In genomic region chr5:150780180-150780692, GRCh38 we compare ENCODE assay signal across 8 cellular contexts. TPM values are rescaled to one million over a fixed set of nuclear protein-coding genes. Genes with fewer than 3 reads are reported as not detected.
DNase-seq lines count a peak whose midpoint lies in the region; ATAC-seq and TF ChIP-seq lines count a peak whose summit lies in the region.

No MANE protein-coding gene starts in this region.

- peaks cover 3% of the 10 kb centered on the region for H3K9me3 Mint-ChIP-seq in activated naive CD8-positive, alpha-beta T cell treated with anti-CD3 and anti-CD28 coated beads for 36 hours

- TF ChIP-seq CTCF in DOHH2 (IDR thresholded peaks at IDR 0.05; ENCODE audit: low read depth, low read length, poor library complexity, severe bottlenecking) = no peak
- no peak for TF ChIP-seq CTCF in tibial artery (IDR thresholded peaks at IDR 0.05)

- H3K4me3 ChIP-seq in DOHH2 (ENCODE audit: low read length) = no peak overlapping the region
- H3K4me3 ChIP-seq in tibial artery = peak overlapping the region; percentile 84 to 91

- peak overlapping the region; percentile 33 for H3K4me2 ChIP-seq in DOHH2 (ENCODE audit: low read length)

- intact Hi-C loops in tibial artery (cut with DNase I; ENCODE audit: low total_unique reads) = loop anchor here (1.0 kb wide), 1 partner anchor 22 kb away; no protein-coding TSS in a partner anchor

- H4K20me1 ChIP-seq in DOHH2 (ENCODE audit: control insufficient read depth, insufficient read depth, low read depth, low read length) = no peaks in the 10 kb centered on the region

- H3K9me3 ChIP-seq in DOHH2 (ENCODE audit: control insufficient read depth, insufficient read depth, low read length) (no peaks in the 10 kb centered on the region), tibial artery (no peaks in the 10 kb centered on the region)

- H3K79me2 ChIP-seq in DOHH2 (ENCODE audit: control insufficient read depth, low read length) = no peaks in the 10 kb centered on the region

- H3F3A ChIP-seq in DOHH2 (ENCODE audit: control insufficient read depth, insufficient read depth) = no peaks in the 10 kb centered on the region

- peak; percentile 36 for DNase-seq in activated naive CD8-positive, alpha-beta T cell treated with anti-CD3 and anti-CD28 coated beads for 36 hours
- DNase-seq in kidney tubule cell (ENCODE audit: low spot score) (peak; percentile 90), tibial artery (peak; percentile 58 to 80), anterior cingulate cortex (lab: John Stamatoyannopoulos, UW) (no peak), SHP77 (lab: John Stamatoyannopoulos, UW) (no peak)

- peaks cover 13% of the 10 kb centered on the region for H3K36me3 Mint-ChIP-seq in activated naive CD8-positive, alpha-beta T cell treated with anti-CD3 and anti-CD28 coated beads for 36 hours

- peaks cover 28% of the 10 kb centered on the region for H3K4me1 ChIP-seq in DOHH2 (ENCODE audit: control insufficient read depth, low read length)
- H3K4me1 ChIP-seq in tibial artery = peaks cover 5 to 67% (median 56%) of the 10 kb centered on the region in 4 donors

- peaks cover 68% of the 10 kb centered on the region for H3K4me1 Mint-ChIP-seq in activated naive CD8-positive, alpha-beta T cell treated with anti-CD3 and anti-CD28 coated beads for 36 hours

- H3K27me3 Mint-ChIP-seq in activated naive CD8-positive, alpha-beta T cell treated with anti-CD3 and anti-CD28 coated beads for 36 hours = no peaks in the 10 kb centered on the region

- H3K9me2 ChIP-seq in DOHH2 (replicated peaks; ENCODE audit: control insufficient read depth, low read length) = no peaks in the 10 kb centered on the region

- H3K27me3 ChIP-seq in DOHH2 (ENCODE audit: control insufficient read depth, low read length) (peaks cover 15% of the 10 kb centered on the region), tibial artery (no peaks in the 10 kb centered on the region)

- H3K36me3 ChIP-seq in DOHH2 (ENCODE audit: control insufficient read depth, low read length) (no peaks in the 10 kb centered on the region), tibial artery (no peaks in the 10 kb centered on the region)

- peak overlapping the region; percentile 100 for H3K4me3 Mint-ChIP-seq in activated naive CD8-positive, alpha-beta T cell treated with anti-CD3 and anti-CD28 coated beads for 36 hours

- peak overlapping the region; percentile 50 for H3K27ac ChIP-seq in DOHH2 (ENCODE audit: low read depth, low read length)
- peak overlapping the region; percentile 96 to 97 for H3K27ac ChIP-seq in tibial artery

- H3K27ac Mint-ChIP-seq in activated naive CD8-positive, alpha-beta T cell treated with anti-CD3 and anti-CD28 coated beads for 36 hours = peak overlapping the region; percentile 68

- peak; percentile 25 for ATAC-seq in GM19468 (IDR thresholded peaks at IDR 0.05; ENCODE audit: extremely low read depth, unreplicated experiment)
- peak; percentile 53 for ATAC-seq in HG03520 (IDR thresholded peaks at IDR 0.05; ENCODE audit: unreplicated experiment)

RNA-seq across cellular contexts. Expression of gene SMIM3, which starts 1.7 kb away (rescaled TPM):
- 10 to 100 TPM; 10.4 to 10.6 TPM for total RNA-seq in activated naive CD8-positive, alpha-beta T cell treated with anti-CD3 and anti-CD28 coated beads for 36 hours

RNA-seq across cellular contexts. Expression of gene DCTN4, which starts 21.4 kb away (rescaled TPM):
- total RNA-seq in activated naive CD8-positive, alpha-beta T cell treated with anti-CD3 and anti-CD28 coated beads for 36 hours = 10 to 100 TPM; 33.7 to 37.4 TPM

Comparison
In these comparisons a context has a peak if more than half of its experiments do, and no peak if none do; other contexts are left out.
1. DNase-seq: peak in activated naive CD8-positive, alpha-beta T cell treated with anti-CD3 and anti-CD28 coated beads for 36 hours (single experiment), kidney tubule cell (single experiment) and tibial artery (2 of 2); none in anterior cingulate cortex (0 of 58) and SHP77 (0 of 2).